ENCODE assay signal across 22 cellular contexts in genomic region chr2:86136141-86136540, GRCh38.
"Had no signal": no experiment of that assay in that cellular context is flagged by ENCODE, and none has a peak within 500 bp of the region (broad histone marks: within the 10 kb centered on the region; RNA-seq: fewer than 3 reads in every experiment).

No MANE protein-coding gene starts in this region.

- H3K27ac Mint-ChIP-seq: activated CD4-positive, alpha-beta T cell treated with anti-CD3 and anti-CD28 coated beads for 36 hours; activated CD4-positive, alpha-beta T cell treated with anti-CD3 and anti-CD28 coated beads, Interleukin-2, amount 10 ng/mL, durations not matched to agents 24 days and 14 days; activated CD8-positive, alpha-beta T cell treated with anti-CD3 and anti-CD28 coated beads, Interleukin-2, amount 10 ng/mL, durations not matched to agents 7 days and 5 days; activated naive CD8-positive, alpha-beta T cell treated with anti-CD3 and anti-CD28 coated beads for 36 hours; activated naive CD8-positive, alpha-beta T cell treated with anti-CD3 and anti-CD28 coated beads, Interleukin-2, amount 50 U/mL, for 24 hours; dendritic cell treated with granulocyte-macrophage colony-stimulating factor and Interleukin-4, amounts not matched to agents 40 ng/mL and 50 ng/mL, for 4 days had no signal

- H3K9me3 Mint-ChIP-seq: activated CD4-positive, alpha-beta memory T cell treated with anti-CD3 and anti-CD28 coated beads for 36 hours; activated CD4-positive, alpha-beta T cell treated with anti-CD3 and anti-CD28 coated beads, Interleukin-2, amount 10 ng/mL, durations not matched to agents 24 days and 14 days; activated naive CD4-positive, alpha-beta T cell treated with anti-CD3 and anti-CD28 coated beads, Interleukin-2, amount 50 U/mL, for 24 hours; activated naive CD8-positive, alpha-beta T cell treated with anti-CD3 and anti-CD28 coated beads for 36 hours; activated naive CD8-positive, alpha-beta T cell treated with anti-CD3 and anti-CD28 coated beads, Interleukin-2, amount 50 U/mL, for 24 hours; activated T-helper 1 cell treated with anti-CD3 and anti-CD28 coated beads, Interleukin-12 subunit alpha, Interleukin-12 subunit beta, Interleukin-2, Interleukin-4 antibody, amounts not matched to agents 30 ng/mL and 10 ng/mL and 1 ng/mL, durations not matched to agents 14 hours and 24 hours and 36 hours; central memory CD8-positive, alpha-beta T cell; dendritic cell treated with granulocyte-macrophage colony-stimulating factor and Interleukin-4, amounts not matched to agents 40 ng/mL and 50 ng/mL, for 4 days had no signal

- DNase-seq: activated CD4-positive, alpha-beta memory T cell treated with anti-CD3 and anti-CD28 coated beads for 36 hours; activated CD4-positive, alpha-beta T cell treated with anti-CD3 and anti-CD28 coated beads for 36 hours; activated CD4-positive, alpha-beta T cell treated with anti-CD3 and anti-CD28 coated beads, Interleukin-2, amount 10 ng/mL, durations not matched to agents 24 days and 14 days; activated CD4-positive, CD25-positive, alpha-beta regulatory T cell; activated CD4-positive, CD25-positive, alpha-beta regulatory T cell treated with anti-CD3 and anti-CD28 coated beads, Interleukin-2, amount 50 U/mL, for 72 hours; activated CD8-positive, alpha-beta T cell treated with anti-CD3 and anti-CD28 coated beads, Interleukin-2, amount 10 ng/mL, durations not matched to agents 7 days and 5 days; activated gamma-delta T cell; activated naive CD4-positive, alpha-beta T cell treated with Interleukin-2 at 50 U/mL for 16 hours; activated naive CD8-positive, alpha-beta T cell treated with anti-CD3 and anti-CD28 coated beads for 36 hours; activated naive CD8-positive, alpha-beta T cell treated with anti-CD3 and anti-CD28 coated beads, Interleukin-2, amount 50 U/mL, for 24 hours; adrenal gland; brain microvascular endothelial cell; effector memory CD4-positive, alpha-beta T cell; erythroblast; foreskin keratinocyte; gastrocnemius medialis; heart right ventricle; T-helper 2 cell had no signal

- H3K4me1 Mint-ChIP-seq: central memory CD8-positive, alpha-beta T cell had no signal

- H3K4me3 Mint-ChIP-seq: activated CD4-positive, alpha-beta memory T cell treated with anti-CD3 and anti-CD28 coated beads for 36 hours; activated CD4-positive, alpha-beta T cell treated with anti-CD3 and anti-CD28 coated beads for 36 hours; activated CD4-positive, alpha-beta T cell treated with anti-CD3 and anti-CD28 coated beads, Interleukin-2, amount 10 ng/mL, durations not matched to agents 24 days and 14 days; activated CD8-positive, alpha-beta T cell treated with anti-CD3 and anti-CD28 coated beads, Interleukin-2, amount 10 ng/mL, durations not matched to agents 7 days and 5 days; activated naive CD4-positive, alpha-beta T cell treated with anti-CD3 and anti-CD28 coated beads, Interleukin-2, amount 50 U/mL, for 24 hours; activated naive CD8-positive, alpha-beta T cell treated with anti-CD3 and anti-CD28 coated beads for 36 hours; activated naive CD8-positive, alpha-beta T cell treated with anti-CD3 and anti-CD28 coated beads, Interleukin-2, amount 50 U/mL, for 24 hours; activated T-helper 1 cell treated with anti-CD3 and anti-CD28 coated beads, Interleukin-12 subunit alpha, Interleukin-12 subunit beta, Interleukin-2, Interleukin-4 antibody, amounts not matched to agents 30 ng/mL and 10 ng/mL and 1 ng/mL, durations not matched to agents 14 hours and 24 hours and 36 hours; central memory CD8-positive, alpha-beta T cell; dendritic cell treated with granulocyte-macrophage colony-stimulating factor and Interleukin-4, amounts not matched to agents 40 ng/mL and 50 ng/mL, for 4 days had no signal

- ATAC-seq: activated CD4-positive, alpha-beta T cell treated with anti-CD3 and anti-CD28 coated beads for 36 hours; activated CD8-positive, alpha-beta T cell treated with anti-CD3 and anti-CD28 coated beads, Interleukin-2, amount 10 ng/mL, durations not matched to agents 7 days and 5 days; activated naive CD8-positive, alpha-beta T cell treated with anti-CD3 and anti-CD28 coated beads, Interleukin-2, amount 50 U/mL, for 24 hours; foreskin keratinocyte; gastrocnemius medialis; heart right ventricle had no signal

- H3K27me3 Mint-ChIP-seq: activated CD4-positive, alpha-beta memory T cell treated with anti-CD3 and anti-CD28 coated beads for 36 hours; activated CD4-positive, alpha-beta T cell treated with anti-CD3 and anti-CD28 coated beads for 36 hours; activated CD4-positive, alpha-beta T cell treated with anti-CD3 and anti-CD28 coated beads, Interleukin-2, amount 10 ng/mL, durations not matched to agents 24 days and 14 days; activated naive CD4-positive, alpha-beta T cell treated with anti-CD3 and anti-CD28 coated beads, Interleukin-2, amount 50 U/mL, for 24 hours; activated naive CD8-positive, alpha-beta T cell treated with anti-CD3 and anti-CD28 coated beads for 36 hours; activated naive CD8-positive, alpha-beta T cell treated with anti-CD3 and anti-CD28 coated beads, Interleukin-2, amount 50 U/mL, for 24 hours; central memory CD8-positive, alpha-beta T cell; dendritic cell treated with granulocyte-macrophage colony-stimulating factor and Interleukin-4, amounts not matched to agents 40 ng/mL and 50 ng/mL, for 4 days had no signal
